9 cellular contexts compared by ENCODE assay signal in genomic region chr15:90685688-90686434, GRCh38. TPM values are rescaled to one million over a fixed set of nuclear protein-coding genes. Genes with fewer than 3 reads are reported as not detected.
DNase-seq lines count a peak whose midpoint lies in the region; ATAC-seq and TF ChIP-seq lines count a peak whose summit lies in the region.
"Had no signal": no experiment of that assay in that cellular context is flagged by ENCODE, and none has a peak within 500 bp of the region (broad histone marks: within the 10 kb centered on the region; RNA-seq: fewer than 3 reads in every experiment).

No MANE protein-coding gene starts in this region.

- no peaks in the 10 kb centered on the region for H3K27me3 ChIP-seq in colonic mucosa

- intact Hi-C loops in colonic mucosa (cut with DNase I) = no loop called here

- H3K27ac ChIP-seq in KOPT-K1 (ENCODE audit: low read depth, low read length, poor library complexity, severe bottlenecking) (peak overlapping the region; percentile 92), colonic mucosa (peak overlapping the region; percentile 0)

- H3K4me3 ChIP-seq in colonic mucosa = no peak overlapping the region

- H3K4me1 ChIP-seq in colonic mucosa = no peaks in the 10 kb centered on the region

- ATAC-seq in GM18861 (IDR thresholded peaks at IDR 0.05; ENCODE audit: unreplicated experiment) (peak; percentile 14), GM21786 (IDR thresholded peaks at IDR 0.05; ENCODE audit: unreplicated experiment) (peak; percentile 27)

- TF ChIP-seq CTCF in colonic mucosa (IDR thresholded peaks at IDR 0.05) = no peak

- no peak for DNase-seq in colonic mucosa
- DNase-seq in islet precursor cell = no peak
- no peak for DNase-seq in effector CD8-positive, alpha-beta T cell (lab: John Stamatoyannopoulos, UW)
- DNase-seq in activated gamma-delta T cell (lab: John Stamatoyannopoulos, UW) = no peak
- no peak for DNase-seq in NCI-H774 (lab: John Stamatoyannopoulos, UW)
- DNase-seq: MM.1S had no signal

- no peak overlapping the region for H3K9ac ChIP-seq in colonic mucosa (ENCODE audit: low read depth in 2 of 2, low read length in 2 of 2)

- H3K9me3 ChIP-seq in KOPT-K1 (ENCODE audit: insufficient read depth, low read length, poor library complexity, severe bottlenecking) = peaks cover 7% of the 10 kb centered on the region
- H3K9me3 ChIP-seq in colonic mucosa = no peaks in the 10 kb centered on the region

- no peaks in the 10 kb centered on the region for H3K36me3 ChIP-seq in KOPT-K1 (ENCODE audit: insufficient read depth, low read length)
- no peaks in the 10 kb centered on the region for H3K36me3 ChIP-seq in colonic mucosa

RNA-seq across cellular contexts. Expression of gene BLM, which starts 31.3 kb away (rescaled TPM):
- total RNA-seq in colonic mucosa = 10 to 100 TPM in 1 of 2 donors, 1 to 10 TPM in 1; 3.3 to 16.7 TPM
